ENCODE assay signal across 8 cellular contexts in the genomic region with DNA sequence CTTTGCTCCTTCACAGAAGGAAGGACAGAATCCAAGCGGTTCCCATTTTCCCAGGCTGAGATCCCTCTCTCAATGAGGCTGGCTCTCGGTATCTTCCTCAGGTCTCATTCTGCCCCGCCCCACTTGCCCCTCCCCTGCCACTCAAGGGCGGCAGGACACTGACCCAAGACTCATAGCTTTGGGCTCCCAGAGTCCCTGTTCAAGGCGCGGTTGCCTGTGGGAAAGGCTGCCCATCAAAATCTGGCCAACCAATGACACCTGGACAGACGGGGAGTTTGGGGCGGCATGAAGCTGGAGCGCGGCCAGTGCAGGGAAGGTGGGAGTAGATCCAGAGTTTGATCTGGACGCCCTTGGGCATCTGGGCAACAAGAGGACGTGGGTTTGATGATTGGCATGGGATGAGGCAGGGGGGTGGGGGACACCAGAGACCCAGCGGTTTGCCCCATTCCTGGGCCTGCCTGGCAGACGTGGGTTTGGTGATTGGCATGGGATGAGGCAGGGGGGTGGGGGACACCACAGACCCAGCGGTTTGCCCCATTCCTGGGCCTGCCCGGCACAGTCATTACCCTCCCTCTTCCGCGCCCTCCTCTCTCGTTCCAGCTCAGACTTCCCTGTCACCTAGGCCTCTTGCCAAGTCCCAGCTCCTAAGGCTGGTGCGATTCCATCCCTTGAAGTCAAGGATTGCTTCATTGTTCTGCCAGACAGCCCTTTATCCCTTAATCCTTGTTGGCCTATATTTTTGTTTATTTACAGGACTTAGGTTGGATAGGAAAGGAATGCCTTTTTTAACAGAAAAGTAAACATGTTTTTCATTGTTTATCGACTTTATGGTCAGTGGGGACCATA.
DNase-seq lines count a peak whose midpoint lies in the region; ATAC-seq lines count a peak whose summit lies in the region.

No MANE protein-coding gene starts in this region.

- H3K27ac ChIP-seq in iPS-18a (ENCODE audit: low read length) = no peak overlapping the region
- H3K27ac ChIP-seq in skeletal muscle tissue (ENCODE audit: low read depth, low read length) = peak overlapping the region; percentile 90

- ATAC-seq in HG02981 (IDR thresholded peaks at IDR 0.05; ENCODE audit: unreplicated experiment) (no peak), GM21390 (IDR thresholded peaks at IDR 0.05; ENCODE audit: unreplicated experiment) (no peak)

- H3K36me3 ChIP-seq in HAP-1 (replicated peaks) = no peaks in the 10 kb centered on the region
- no peaks in the 10 kb centered on the region for H3K36me3 ChIP-seq in iPS-18a (ENCODE audit: control insufficient read depth, low read depth, low read length)
- H3K36me3 ChIP-seq in skeletal muscle tissue (ENCODE audit: control insufficient read depth in 3 of 3, insufficient read depth in 3 of 3, low read length in 3 of 3) = no peaks in the 10 kb centered on the region

- in situ Hi-C loops in HAP-1 (cut with MboI; ENCODE audit: low sequenced_read_pairs) = loop anchor here (5.0 to 25.0 kb wide), 4 partner anchors 181 to 1016 kb away; a partner anchor contains a TSS

- H3K9me3 ChIP-seq in HAP-1 = no peaks in the 10 kb centered on the region
- no peaks in the 10 kb centered on the region for H3K9me3 ChIP-seq in iPS-18a (ENCODE audit: control insufficient read depth, low read depth, low read length)
- no peaks in the 10 kb centered on the region for H3K9me3 ChIP-seq in skeletal muscle tissue (ENCODE audit: control insufficient read depth in 3 of 3, low read length in 3 of 3)

- H3K27me3 ChIP-seq in HAP-1 (ENCODE audit: low read depth) = no peaks in the 10 kb centered on the region
- H3K27me3 ChIP-seq in iPS-18a (ENCODE audit: control insufficient read depth, insufficient read depth, low read length) = peaks cover 12% of the 10 kb centered on the region
- no peaks in the 10 kb centered on the region for H3K27me3 ChIP-seq in skeletal muscle tissue (ENCODE audit: control insufficient read depth in 3 of 3, insufficient read depth in 3 of 3, low read length in 3 of 3)

- H3K4me1 ChIP-seq in HAP-1 (peaks cover 27% of the 10 kb centered on the region), iPS-18a (ENCODE audit: control insufficient read depth, low read depth, low read length) (peaks cover 3% of the 10 kb centered on the region), skeletal muscle tissue (ENCODE audit: control insufficient read depth in 3 of 3, insufficient read depth in 3 of 3, low read length in 3 of 3) (peaks cover 38 to 40% (median 39%) of the 10 kb centered on the region in 3 donors)

- H3K4me3 ChIP-seq in HAP-1 (no peak overlapping the region), iPS-18a (ENCODE audit: low read length) (peak overlapping the region; percentile 79), skeletal muscle tissue (ENCODE audit: low read length in 3 of 3) (peak overlapping the region; percentile 75 to 84 (median 79))

- peak; percentile 73 for DNase-seq in A172 (ENCODE audit: low spot score)
- DNase-seq in HAP-1 (ENCODE audit: low spot score in 2 of 2) = peak; percentile 79 to 83
- peak; percentile 95 for DNase-seq in amniotic epithelial cell (ENCODE audit: low read depth)
- DNase-seq in NCI-H1930 (lab: John Stamatoyannopoulos, UW) = no peak

- H3K9ac ChIP-seq in iPS-18a (ENCODE audit: low read length) (peak overlapping the region; percentile 53), skeletal muscle tissue (ENCODE audit: low read depth in 1 of 3, low read length in 3 of 3) (peak overlapping the region; percentile 79 to 93 (median 81))

Comparison
In these comparisons a context has a peak if more than half of its experiments do, and no peak if none do; other contexts are left out.
1. DNase-seq: peak in A172 (single experiment), HAP-1 (2 of 2) and amniotic epithelial cell (single experiment); none in NCI-H1930 (0 of 2).